ENCODE assay signal across 18 cellular contexts in genomic region chr4:163077611-163078010, GRCh38.
DNase-seq lines count a peak whose midpoint lies in the region; ATAC-seq, FAIRE-seq and TF ChIP-seq lines count a peak whose summit lies in the region.
"Had no signal": no experiment of that assay in that cellular context is flagged by ENCODE, and none has a peak within 500 bp of the region (broad histone marks: within the 10 kb centered on the region; RNA-seq: fewer than 3 reads in every experiment).

No MANE protein-coding gene starts in this region.

- H4K20me1 ChIP-seq in GM23338 (replicated peaks; ENCODE audit: insufficient read depth), result no peaks in the 10 kb centered on the region
- no peaks in the 10 kb centered on the region for H4K20me1 ChIP-seq in osteoblast (ENCODE audit: insufficient read depth, low read length)
- no peaks in the 10 kb centered on the region for H4K20me1 ChIP-seq in PC-9 (ENCODE audit: insufficient read depth)

- H3K27me3 ChIP-seq in Caco-2 (replicated peaks; ENCODE audit: control insufficient read depth, insufficient read depth, low read length) (no peaks in the 10 kb centered on the region), GM23338 (ENCODE audit: insufficient read depth) (no peaks in the 10 kb centered on the region), bronchial epithelial cell (ENCODE audit: control insufficient read depth, insufficient read depth, low read length) (no peaks in the 10 kb centered on the region), osteoblast (ENCODE audit: insufficient read depth, low read length) (no peaks in the 10 kb centered on the region), PC-9 (ENCODE audit: insufficient read depth, low read depth) (no peaks in the 10 kb centered on the region)

- no TSS peak for BruUV-seq in Caco-2 (replicated peaks; lab: Mats Ljungman, UMichigan)
- BruUV-seq in PC-9 (replicated peaks; lab: Mats Ljungman, UMichigan), result no TSS peak

- ATAC-seq in GM23338, result no peak
- ATAC-seq in activated naive CD8-positive, alpha-beta T cell treated with anti-CD3 and anti-CD28 coated beads, Interleukin-2, amount 50 U/mL, for 24 hours, result no peak

- H3K9me3 Mint-ChIP-seq in Caco-2 (ENCODE audit: unreplicated experiment), result no peaks in the 10 kb centered on the region
- H3K9me3 Mint-ChIP-seq in GM23338, result peaks cover 3% of the 10 kb centered on the region; the same call in 1 of the 3 replicates
- H3K9me3 Mint-ChIP-seq in activated naive CD8-positive, alpha-beta T cell treated with anti-CD3 and anti-CD28 coated beads, Interleukin-2, amount 50 U/mL, for 24 hours, result no peaks in the 10 kb centered on the region
- H3K9me3 Mint-ChIP-seq: CD4-positive, alpha-beta T cell had no signal

- H3K79me2 ChIP-seq in GM23338 (replicated peaks; ENCODE audit: insufficient read depth), result no peaks in the 10 kb centered on the region
- no peaks in the 10 kb centered on the region for H3K79me2 ChIP-seq in osteoblast (ENCODE audit: insufficient read depth, low read length)
- no peaks in the 10 kb centered on the region for H3K79me2 ChIP-seq in PC-9 (ENCODE audit: low read depth)

- FAIRE-seq in bronchial epithelial cell (lab: Jason Lieb, UNC), result no peak
- FAIRE-seq: A204.1, G401.6, GM12891, GM18507 had no signal

- H3K4me1 ChIP-seq in Caco-2 (peaks cover 12% of the 10 kb centered on the region; the same call in 1 of the 2 replicates), GM23338 (ENCODE audit: insufficient read depth) (peaks cover 6% of the 10 kb centered on the region; the same call in 1 of the 2 replicates), osteoblast (ENCODE audit: insufficient read depth, low read length) (no peaks in the 10 kb centered on the region), PC-9 (replicated peaks; ENCODE audit: insufficient read depth) (no peaks in the 10 kb centered on the region)

- CTCF ChIA-PET in Caco-2 (lab: Charles Lee), result no interaction called here
- CTCF ChIA-PET in PC-9 (lab: Charles Lee), result no interaction called here

- no peaks in the 10 kb centered on the region for H3F3A ChIP-seq in GM23338 (replicated peaks; ENCODE audit: low read depth)
- H3F3A ChIP-seq in PC-9 (ENCODE audit: insufficient read depth, low read depth), result no peaks in the 10 kb centered on the region

- POLR2A ChIA-PET in Caco-2 (lab: Charles Lee), result no interaction called here
- POLR2A ChIA-PET in PC-9 (lab: Charles Lee; ENCODE audit: unreplicated experiment), result no interaction called here

- peaks cover 14% of the 10 kb centered on the region for H3K4me1 Mint-ChIP-seq in Caco-2 (ENCODE audit: low read depth, unreplicated experiment)
- peaks cover 21% of the 10 kb centered on the region for H3K4me1 Mint-ChIP-seq in GM23338
- H3K4me1 Mint-ChIP-seq in activated naive CD8-positive, alpha-beta T cell treated with anti-CD3 and anti-CD28 coated beads, Interleukin-2, amount 50 U/mL, for 24 hours, result no peaks in the 10 kb centered on the region

- H3K4me3 Mint-ChIP-seq in Caco-2 (ENCODE audit: unreplicated experiment) (peak overlapping the region; percentile 63), GM23338 (no peak overlapping the region)
- no peak overlapping the region for H3K4me3 Mint-ChIP-seq in activated naive CD8-positive, alpha-beta T cell treated with anti-CD3 and anti-CD28 coated beads, Interleukin-2, amount 50 U/mL, for 24 hours
- H3K4me3 Mint-ChIP-seq: CD4-positive, alpha-beta T cell had no signal

- H3K4me2 ChIP-seq in GM23338 (peak overlapping the region; percentile 48; the same call in 1 of the 2 replicates), osteoblast (ENCODE audit: insufficient read depth, low read length) (no peak overlapping the region), PC-9 (no peak overlapping the region)
- H3K4me2 ChIP-seq: KMS-11 had no signal

- H3K36me3 Mint-ChIP-seq in Caco-2 (ENCODE audit: insufficient read depth, unreplicated experiment), result no peaks in the 10 kb centered on the region
- peaks cover 3% of the 10 kb centered on the region; the same call in 1 of the 3 replicates for H3K36me3 Mint-ChIP-seq in GM23338 (ENCODE audit: low read depth)
- no peaks in the 10 kb centered on the region for H3K36me3 Mint-ChIP-seq in activated naive CD8-positive, alpha-beta T cell treated with anti-CD3 and anti-CD28 coated beads, Interleukin-2, amount 50 U/mL, for 24 hours (ENCODE audit: low read depth)

- H2AFZ ChIP-seq in GM23338, result 0 out of 2 replicates have a peak overlapping the region, but pooled peaks have one; percentile 12
- no peak overlapping the region for H2AFZ ChIP-seq in osteoblast (ENCODE audit: low read length)
- no peak overlapping the region for H2AFZ ChIP-seq in PC-9

- H3K27ac ChIP-seq in GM23338 (ENCODE audit: low read depth) (no peak overlapping the region), osteoblast (ENCODE audit: low read depth, low read length) (no peak overlapping the region), PC-9 (no peak overlapping the region)
- H3K27ac ChIP-seq: C4-2B, KMS-11 had no signal

- H3K9me2 ChIP-seq in GM23338 (ENCODE audit: insufficient read depth), result peaks cover 5% of the 10 kb centered on the region; the same call in 1 of the 2 replicates
- H3K9me2 ChIP-seq in PC-9 (ENCODE audit: insufficient read depth), result no peaks in the 10 kb centered on the region

- H3K27me3 Mint-ChIP-seq in Caco-2 (ENCODE audit: insufficient read depth, unreplicated experiment) (no peaks in the 10 kb centered on the region), GM23338 (ENCODE audit: insufficient read depth, low read depth, poor library complexity) (peaks cover 3% of the 10 kb centered on the region)
- no peaks in the 10 kb centered on the region for H3K27me3 Mint-ChIP-seq in activated naive CD8-positive, alpha-beta T cell treated with anti-CD3 and anti-CD28 coated beads, Interleukin-2, amount 50 U/mL, for 24 hours
- H3K27me3 Mint-ChIP-seq: CD4-positive, alpha-beta T cell had no signal

- peaks cover 1% of the 10 kb centered on the region; the same call in 1 of the 2 replicates for H3K36me3 ChIP-seq in Caco-2 (ENCODE audit: control insufficient read depth, insufficient read depth, low read length)
- H3K36me3 ChIP-seq in GM23338 (ENCODE audit: insufficient read depth), result no peaks in the 10 kb centered on the region
- no peaks in the 10 kb centered on the region for H3K36me3 ChIP-seq in bronchial epithelial cell (ENCODE audit: control insufficient read depth, insufficient read depth, low read length)
- no peaks in the 10 kb centered on the region for H3K36me3 ChIP-seq in osteoblast (ENCODE audit: insufficient read depth, low read length)
- H3K36me3 ChIP-seq in PC-9 (ENCODE audit: low read depth), result no peaks in the 10 kb centered on the region

- TF ChIP-seq CTCF in Caco-2 (IDR thresholded peaks at IDR 0.05; ENCODE audit: insufficient read depth in 1 of 2, low read depth in 1 of 2, low read length in 1 of 2, severe bottlenecking in 1 of 2, unreplicated experiment in 1 of 2) (no peak), GM23338 (conservative IDR thresholded peaks at IDR 0.05; ENCODE audit: low read depth in 2 of 2) (no peak), bronchial epithelial cell (IDR thresholded peaks at IDR 0.05; ENCODE audit: insufficient read depth, low read length, severe bottlenecking) (no peak), osteoblast (IDR thresholded peaks at IDR 0.05; ENCODE audit: extremely low read depth, low read depth, low read length) (no peak), PC-9 (conservative IDR thresholded peaks at IDR 0.05) (no peak)

- intact Hi-C loops in Caco-2 (cut with micrococcal nuclease; ENCODE audit: unreplicated experiment) (no loop called here), PC-9 (cut with micrococcal nuclease; ENCODE audit: unreplicated experiment) (no loop called here)

- H3K4me3 ChIP-seq in Caco-2 (ENCODE audit: low read depth, low read length) (no peak overlapping the region), GM23338 (no peak overlapping the region), bronchial epithelial cell (ENCODE audit: low read depth, low read length) (no peak overlapping the region), osteoblast (ENCODE audit: insufficient read depth, low read length) (no peak overlapping the region), PC-9 (no peak overlapping the region)

- H3K9me3 ChIP-seq in Caco-2 (no peaks in the 10 kb centered on the region), osteoblast (ENCODE audit: low read depth, low read length) (no peaks in the 10 kb centered on the region), PC-9 (ENCODE audit: insufficient read depth, low read depth) (no peaks in the 10 kb centered on the region)

- peak; percentile 27 to 47 for DNase-seq in Caco-2
- no peak for DNase-seq in GM23338 (ENCODE audit: low spot score)
- peak; percentile 79 for DNase-seq in NCI-H69 (lab: John Stamatoyannopoulos, UW)
- DNase-seq in bronchial epithelial cell (ENCODE audit: low read depth), result peak; percentile 7
- DNase-seq in osteoblast (ENCODE audit: insufficient read length, low spot score, missing footprints), result no peak
- DNase-seq in activated naive CD8-positive, alpha-beta T cell treated with anti-CD3 and anti-CD28 coated beads, Interleukin-2, amount 50 U/mL, for 24 hours, result no peak
- DNase-seq in OCI-M1 (lab: John Stamatoyannopoulos, UW), result no peak
- DNase-seq in PC-9, result no peak
- DNase-seq: AML-193; CD4-positive, alpha-beta T cell; GOT3; H7 had no signal

- H3K27ac Mint-ChIP-seq in Caco-2 (ENCODE audit: unreplicated experiment), result peak overlapping the region; percentile 70
- H3K27ac Mint-ChIP-seq in GM23338, result peak overlapping the region; percentile 28; the same call in 1 of the 2 replicates
- H3K27ac Mint-ChIP-seq in activated naive CD8-positive, alpha-beta T cell treated with anti-CD3 and anti-CD28 coated beads, Interleukin-2, amount 50 U/mL, for 24 hours, result no peak overlapping the region
- H3K27ac Mint-ChIP-seq: CD4-positive, alpha-beta T cell had no signal

Comparison
In these comparisons a context has a peak if more than half of its experiments do, and no peak if none do; other contexts are left out.
1. DNase-seq: peak in Caco-2 (2 of 2), NCI-H69 (single experiment) and bronchial epithelial cell (single experiment); none in GM23338 (single experiment), osteoblast (single experiment), activated naive CD8-positive, alpha-beta T cell treated with anti-CD3 and anti-CD28 coated beads, Interleukin-2, amount 50 U/mL, for 24 hours (single experiment), OCI-M1 (single experiment) and PC-9 (0 of 2).